ENCODE assay signal across 8 cellular contexts in the genomic region with DNA sequence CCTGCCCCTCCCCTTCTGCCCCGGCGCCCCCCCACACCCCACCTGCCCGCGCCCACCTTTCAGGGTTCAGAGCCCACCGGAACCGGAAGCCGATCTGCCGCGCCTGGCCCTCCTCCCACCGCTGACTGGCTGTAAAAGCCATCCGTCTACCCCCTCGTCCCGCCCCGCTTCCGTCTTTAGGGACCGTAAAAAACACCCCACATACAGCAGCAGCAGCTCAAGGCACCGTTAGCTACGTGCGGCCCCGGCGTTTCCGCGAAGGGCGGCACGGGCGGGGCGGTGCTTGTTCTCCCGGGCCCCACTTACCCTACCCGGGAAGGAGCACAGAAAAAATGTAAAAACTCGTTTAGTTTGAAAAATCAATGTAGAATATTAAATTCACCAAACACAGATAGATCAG.
DNase-seq lines count a peak whose midpoint lies in the region; ATAC-seq lines count a peak whose summit lies in the region.

A gene (minus strand): TSS at position 96 of the 400 bp plus-strand sequence. CDS start 320 bp downstream, outside the sequence.

- ATAC-seq in GM19023 (IDR thresholded peaks at IDR 0.05; ENCODE audit: unreplicated experiment) (peak; percentile 80), HG03354 (IDR thresholded peaks at IDR 0.05; ENCODE audit: poor library complexity, severe bottlenecking, unreplicated experiment) (peak; percentile 88)

- DNase-seq in AG08395 (ENCODE audit: low spot score), result peak; percentile 97
- peak; percentile 79 for DNase-seq in NCI-H510A (lab: John Stamatoyannopoulos, UW)
- DNase-seq in activated CD4-positive, CD25-positive, alpha-beta regulatory T cell treated with anti-CD3 and anti-CD28 coated beads, Interleukin-2, amount 50 U/mL, for 72 hours, result peak; percentile 94
- DNase-seq in cerebellar cortex (ENCODE audit: low spot score), result peak; percentile 97
- peak; percentile 96 for DNase-seq in islet precursor cell
- peak; percentile 90 to 97 (median 92) for DNase-seq in stimulated activated CD4-positive, alpha-beta T cell treated with anti-CD3 and anti-CD28 coated beads, Interleukin-12 subunit alpha, Interleukin-12 subunit beta, amount 100 ng/mL, for 48 hours (ENCODE audit: low read depth in 2 of 3, low spot score in 1 of 3)

Comparison
In these comparisons a context has a peak if more than half of its experiments do, and no peak if none do; other contexts are left out.
1. Peak in every context shown above with its lines: DNase-seq and ATAC-seq.